ENCODE assay signal across 24 cellular contexts in genomic region chr13:25324100-25324499, GRCh38. TPM values are rescaled to one million over a fixed set of nuclear protein-coding genes. Genes with fewer than 3 reads are reported as not detected.
"Had no signal": no experiment of that assay in that cellular context is flagged by ENCODE, and none has a peak within 500 bp of the region (broad histone marks: within the 10 kb centered on the region; RNA-seq: fewer than 3 reads in every experiment).

No MANE protein-coding gene starts in this region.

- H3K9me3 ChIP-seq: heart left ventricle, mucosa of descending colon, right lobe of liver, SK-N-SH, tibial nerve had no signal

- H3K4me1 ChIP-seq: neural progenitor cell, right lobe of liver, tibial nerve had no signal

- H3K4me1 Mint-ChIP-seq: naive B cell, neural progenitor cell, T-cell had no signal

- H3K4me3 ChIP-seq: heart left ventricle, mucosa of descending colon, neural progenitor cell, right lobe of liver, tibial nerve had no signal

- H3K27me3 Mint-ChIP-seq: brain; naive B cell; stimulated activated naive CD8-positive, alpha-beta T cell treated with anti-CD3 and anti-CD28 coated beads, Interleukin-15, Interleukin-2, amounts not matched to agents 100 ng/mL and 50 ng/mL, for 24 hours; T-cell had no signal

- DNase-seq: activated CD4-positive, alpha-beta T cell treated with anti-CD3 and anti-CD28 coated beads, Interleukin-2, amount 50 U/mL, for 1 hour; activated CD4-positive, CD25-positive, alpha-beta regulatory T cell; activated effector memory CD4-positive, alpha-beta T cell treated with anti-CD3 and anti-CD28 coated beads, Interleukin-2, amount 50 U/mL, for 16 hours; anterior cingulate cortex; central memory CD4-positive, alpha-beta T cell; cortex of kidney; erythroblast; heart left ventricle; kidney glomerular epithelial cell; left ventricle myocardium superior; mucosa of descending colon; naive B cell; right lobe of liver; SK-N-SH; small intestine; stimulated activated CD4-positive, alpha-beta T cell treated with anti-CD3 and anti-CD28 coated beads, Interleukin-15, amount 100 ng/mL, for 24 hours; stimulated activated CD4-positive, alpha-beta T cell treated with anti-CD3 and anti-CD28 coated beads, Interleukin-2, amount 100 ng/mL, for 48 hours; T-cell; T-helper 9 cell had no signal

- H3K27ac ChIP-seq: heart left ventricle, neural progenitor cell, right lobe of liver, tibial nerve had no signal

- H3K27ac Mint-ChIP-seq: brain; neural progenitor cell; stimulated activated naive CD8-positive, alpha-beta T cell treated with anti-CD3 and anti-CD28 coated beads, Interleukin-15, Interleukin-2, amounts not matched to agents 100 ng/mL and 50 ng/mL, for 24 hours had no signal

- ATAC-seq: activated naive CD4-positive, alpha-beta T cell treated with anti-CD3 and anti-CD28 coated beads, Interleukin-2, amount 50 U/mL, for 72 hours; heart left ventricle; left ventricle myocardium superior; mucosa of descending colon; right lobe of liver; T-cell had no signal

- H3K9me3 Mint-ChIP-seq: activated naive CD4-positive, alpha-beta T cell treated with anti-CD3 and anti-CD28 coated beads, Interleukin-2, amount 50 U/mL, for 72 hours; brain; naive B cell; neural progenitor cell; stimulated activated naive CD8-positive, alpha-beta T cell treated with anti-CD3 and anti-CD28 coated beads, Interleukin-15, Interleukin-2, amounts not matched to agents 100 ng/mL and 50 ng/mL, for 24 hours; T-cell had no signal

- H3K4me3 Mint-ChIP-seq: brain; naive B cell; neural progenitor cell; stimulated activated naive CD8-positive, alpha-beta T cell treated with anti-CD3 and anti-CD28 coated beads, Interleukin-15, Interleukin-2, amounts not matched to agents 100 ng/mL and 50 ng/mL, for 24 hours; T-cell had no signal

- H3K27me3 ChIP-seq: heart left ventricle, neural progenitor cell, right lobe of liver, tibial nerve had no signal

RNA-seq across cellular contexts. Expression of gene ATP8A2, which starts 47.7 kb away (rescaled TPM):
- total RNA-seq: right lobe of liver had no signal
